ENCODE assay signal across 1 cellular context in the genomic region with DNA sequence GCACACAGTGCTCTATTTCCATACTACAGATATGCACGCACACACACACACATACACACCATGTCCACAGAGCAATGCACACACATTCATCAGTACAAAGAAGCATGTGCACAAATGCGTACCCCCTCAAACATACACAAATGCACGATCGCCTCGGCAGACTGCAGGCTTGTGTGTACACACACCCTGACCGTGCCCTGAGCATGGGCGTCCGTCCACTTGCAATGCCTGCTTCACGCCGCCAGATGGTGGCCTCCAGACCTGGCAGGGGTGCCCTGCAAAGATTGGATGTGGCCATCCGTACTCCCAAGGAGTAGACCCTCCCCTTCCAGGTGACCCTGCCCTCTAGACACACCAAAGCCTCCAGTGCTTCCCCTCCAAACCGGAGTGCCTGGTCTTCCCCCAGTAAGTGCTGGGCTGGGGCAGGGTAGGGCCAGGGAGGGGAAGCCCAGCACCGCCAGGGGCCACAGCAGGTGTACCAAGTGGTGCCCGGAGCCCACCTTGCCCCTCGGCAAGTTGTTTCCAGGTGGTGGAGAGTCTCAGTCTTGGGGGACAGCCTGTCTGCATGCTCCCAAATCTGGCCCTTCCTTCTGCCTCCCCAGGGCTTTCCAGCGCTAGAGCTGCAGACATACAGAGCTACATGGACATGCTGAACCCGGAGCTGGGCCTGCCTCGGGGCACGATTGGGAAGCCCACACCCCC.
A peak's percentile ranks its signal among the peaks of the same experiment; 100 is the strongest.
TF ChIP-seq lines count a peak whose summit lies in the region.

No MANE protein-coding gene starts in this region.

TF ChIP-seq in K562, 482 proteins besides CTCF, POLR2A, EP300 and RAD21:
- TF ChIP-seq CHCHD3 (CRISPR knock-in tag; IDR thresholded peaks at IDR 0.05) (no peak), FOXA3 (CRISPR knock-in tag; conservative IDR thresholded peaks at IDR 0.05 in 1 of 2, IDR thresholded peaks at IDR 0.05 in 1 of 2) (peak in 1 of 2 experiments; percentile 73; a peak in 2 of 4 replicates), L3MBTL2 (IDR thresholded peaks at IDR 0.05) (no peak), NRF1 (conservative IDR thresholded peaks at IDR 0.05 in 1 of 2, IDR thresholded peaks at IDR 0.05 in 1 of 2) (peak in 1 of 2 experiments; percentile 38; a peak in 1 of 4 replicates), CREB5 (CRISPR knock-in tag; IDR thresholded peaks at IDR 0.05) (no peak), C11orf30 (IDR thresholded peaks at IDR 0.05; ENCODE audit: low read depth) (no peak), ELF2 (CRISPR knock-in tag; IDR thresholded peaks at IDR 0.05) (no peak), ZNF324 (CRISPR knock-in tag; IDR thresholded peaks at IDR 0.05) (no peak), E2F5 (CRISPR knock-in tag; IDR thresholded peaks at IDR 0.05) (no peak), CCAR2 (IDR thresholded peaks at IDR 0.05; ENCODE audit: low read depth, low read length) (no peak), SMC3 (conservative IDR thresholded peaks at IDR 0.05; ENCODE audit: insufficient read depth, low read depth, low read length) (peak; percentile 51), CBX1 (IDR thresholded peaks at IDR 0.05; ENCODE audit: low read depth) (no peak), ZNF407 (IDR thresholded peaks at IDR 0.05; ENCODE audit: low read depth) (no peak), MTA2 (IDR thresholded peaks at IDR 0.05; ENCODE audit: low read depth) (no peak), ZZZ3 (IDR thresholded peaks at IDR 0.05) (no peak), NR2F6 (CRISPR knock-in tag; IDR thresholded peaks at IDR 0.05) (no peak), HNRNPK (IDR thresholded peaks at IDR 0.05; ENCODE audit: low read depth, low read length, poor library complexity, severe bottlenecking) (no peak), MAX (CRISPR knock-in tag; IDR thresholded peaks at IDR 0.05) (peak; percentile 56), MECOM (CRISPR knock-in tag; IDR thresholded peaks at IDR 0.05) (no peak), MYC (IDR thresholded peaks at IDR 0.05; ENCODE audit: low read depth, low read length) (0 out of 2 replicates have a peak, but pooled peaks have one; percentile 22), MYC (CRISPR knock-in tag; IDR thresholded peaks at IDR 0.05; ENCODE audit: borderline replicate concordance, low read depth) (no peak), GABPB2 (CRISPR knock-in tag; conservative IDR thresholded peaks at IDR 0.05) (no peak), GABPA (tag; conservative IDR thresholded peaks at IDR 0.05; ENCODE audit: low read depth) (no peak), ZNF511 (CRISPR knock-in tag; IDR thresholded peaks at IDR 0.05) (no peak), SP1 (CRISPR knock-in tag; IDR thresholded peaks at IDR 0.05) (peak; percentile 41; the same call in 1 of the 2 replicates), RFX5 (IDR thresholded peaks at IDR 0.05; ENCODE audit: low read depth, low read length) (no peak), KDM1A (IDR thresholded peaks at IDR 0.05) (0 out of 4 replicates have a peak, but pooled peaks of 1 of the 2 experiments have one; percentile 40), ZC3H4 (CRISPR knock-in tag; IDR thresholded peaks at IDR 0.05; ENCODE audit: borderline replicate concordance) (0 out of 2 replicates have a peak, but pooled peaks have one; percentile 19), SMAD3 (CRISPR knock-in tag; conservative IDR thresholded peaks at IDR 0.05) (no peak), ZFX (CRISPR knock-in tag; IDR thresholded peaks at IDR 0.05) (no peak), TAF1 (IDR thresholded peaks at IDR 0.05; ENCODE audit: control insufficient read depth, extremely low read depth, insufficient read depth, low read length, severe bottlenecking) (no peak), EZH2 (IDR thresholded peaks at IDR 0.05; ENCODE audit: borderline replicate concordance, low read depth, low read length) (peak; percentile 37; the same call in 1 of the 2 replicates)
- TF ChIP-seq, protein P1, sequence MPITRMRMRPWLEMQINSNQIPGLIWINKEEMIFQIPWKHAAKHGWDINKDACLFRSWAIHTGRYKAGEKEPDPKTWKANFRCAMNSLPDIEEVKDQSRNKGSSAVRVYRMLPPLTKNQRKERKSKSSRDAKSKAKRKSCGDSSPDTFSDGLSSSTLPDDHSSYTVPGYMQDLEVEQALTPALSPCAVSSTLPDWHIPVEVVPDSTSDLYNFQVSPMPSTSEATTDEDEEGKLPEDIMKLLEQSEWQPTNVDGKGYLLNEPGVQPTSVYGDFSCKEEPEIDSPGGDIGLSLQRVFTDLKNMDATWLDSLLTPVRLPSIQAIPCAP (CRISPR knock-in tag; IDR thresholded peaks at IDR 0.05; ENCODE audit: borderline replicate concordance), result no peak
- TF ChIP-seq, protein P2, sequence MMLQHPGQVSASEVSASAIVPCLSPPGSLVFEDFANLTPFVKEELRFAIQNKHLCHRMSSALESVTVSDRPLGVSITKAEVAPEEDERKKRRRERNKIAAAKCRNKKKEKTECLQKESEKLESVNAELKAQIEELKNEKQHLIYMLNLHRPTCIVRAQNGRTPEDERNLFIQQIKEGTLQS (IDR thresholded peaks at IDR 0.05), result no peak
- TF ChIP-seq, protein P2 (CRISPR knock-in tag; conservative IDR thresholded peaks at IDR 0.05), result no peak
- TF ChIP-seq, protein P3, sequence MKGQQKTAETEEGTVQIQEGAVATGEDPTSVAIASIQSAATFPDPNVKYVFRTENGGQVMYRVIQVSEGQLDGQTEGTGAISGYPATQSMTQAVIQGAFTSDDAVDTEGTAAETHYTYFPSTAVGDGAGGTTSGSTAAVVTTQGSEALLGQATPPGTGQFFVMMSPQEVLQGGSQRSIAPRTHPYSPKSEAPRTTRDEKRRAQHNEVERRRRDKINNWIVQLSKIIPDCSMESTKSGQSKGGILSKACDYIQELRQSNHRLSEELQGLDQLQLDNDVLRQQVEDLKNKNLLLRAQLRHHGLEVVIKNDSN (CRISPR knock-in tag; IDR thresholded peaks at IDR 0.05), result peak; percentile 24; the same call in 1 of the 2 replicates
- TF ChIP-seq, protein P4, sequence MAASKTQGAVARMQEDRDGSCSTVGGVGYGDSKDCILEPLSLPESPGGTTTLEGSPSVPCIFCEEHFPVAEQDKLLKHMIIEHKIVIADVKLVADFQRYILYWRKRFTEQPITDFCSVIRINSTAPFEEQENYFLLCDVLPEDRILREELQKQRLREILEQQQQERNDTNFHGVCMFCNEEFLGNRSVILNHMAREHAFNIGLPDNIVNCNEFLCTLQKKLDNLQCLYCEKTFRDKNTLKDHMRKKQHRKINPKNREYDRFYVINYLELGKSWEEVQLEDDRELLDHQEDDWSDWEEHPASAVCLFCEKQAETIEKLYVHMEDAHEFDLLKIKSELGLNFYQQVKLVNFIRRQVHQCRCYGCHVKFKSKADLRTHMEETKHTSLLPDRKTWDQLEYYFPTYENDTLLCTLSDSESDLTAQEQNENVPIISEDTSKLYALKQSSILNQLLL (CRISPR knock-in tag; IDR thresholded peaks at IDR 0.05; ENCODE audit: borderline replicate concordance), result no peak
- TF ChIP-seq, protein P5, sequence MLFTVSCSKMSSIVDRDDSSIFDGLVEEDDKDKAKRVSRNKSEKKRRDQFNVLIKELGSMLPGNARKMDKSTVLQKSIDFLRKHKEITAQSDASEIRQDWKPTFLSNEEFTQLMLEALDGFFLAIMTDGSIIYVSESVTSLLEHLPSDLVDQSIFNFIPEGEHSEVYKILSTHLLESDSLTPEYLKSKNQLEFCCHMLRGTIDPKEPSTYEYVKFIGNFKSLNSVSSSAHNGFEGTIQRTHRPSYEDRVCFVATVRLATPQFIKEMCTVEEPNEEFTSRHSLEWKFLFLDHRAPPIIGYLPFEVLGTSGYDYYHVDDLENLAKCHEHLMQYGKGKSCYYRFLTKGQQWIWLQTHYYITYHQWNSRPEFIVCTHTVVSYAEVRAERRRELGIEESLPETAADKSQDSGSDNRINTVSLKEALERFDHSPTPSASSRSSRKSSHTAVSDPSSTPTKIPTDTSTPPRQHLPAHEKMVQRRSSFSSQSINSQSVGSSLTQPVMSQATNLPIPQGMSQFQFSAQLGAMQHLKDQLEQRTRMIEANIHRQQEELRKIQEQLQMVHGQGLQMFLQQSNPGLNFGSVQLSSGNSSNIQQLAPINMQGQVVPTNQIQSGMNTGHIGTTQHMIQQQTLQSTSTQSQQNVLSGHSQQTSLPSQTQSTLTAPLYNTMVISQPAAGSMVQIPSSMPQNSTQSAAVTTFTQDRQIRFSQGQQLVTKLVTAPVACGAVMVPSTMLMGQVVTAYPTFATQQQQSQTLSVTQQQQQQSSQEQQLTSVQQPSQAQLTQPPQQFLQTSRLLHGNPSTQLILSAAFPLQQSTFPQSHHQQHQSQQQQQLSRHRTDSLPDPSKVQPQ (CRISPR knock-in tag; IDR thresholded peaks at IDR 0.05; ENCODE audit: borderline replicate concordance), result no peak
